9 cellular contexts compared by ENCODE assay signal in genomic region chr10:23362879-23363787, GRCh38. TPM values are rescaled to one million over a fixed set of nuclear protein-coding genes. Genes with fewer than 3 reads are reported as not detected.
DNase-seq lines count a peak whose midpoint lies in the region; ATAC-seq, FAIRE-seq and TF ChIP-seq lines count a peak whose summit lies in the region.
"Had no signal": no experiment of that assay in that cellular context is flagged by ENCODE, and none has a peak within 500 bp of the region (broad histone marks: within the 10 kb centered on the region; RNA-seq: fewer than 3 reads in every experiment).

No MANE protein-coding gene starts in this region.

- H3K27ac ChIP-seq in OCI-LY3 (ENCODE audit: low read length) (peak overlapping the region; percentile 33; the same call in 1 of the 2 replicates), small intestine (ENCODE audit: low read depth in 1 of 2, low read length in 1 of 2) (no peak overlapping the region)

- H3K36me3 ChIP-seq in OCI-LY3 (replicated peaks; ENCODE audit: low read depth, low read length) (no peaks in the 10 kb centered on the region), small intestine (ENCODE audit: control insufficient read depth in 2 of 2, insufficient read depth in 2 of 2, low read length in 2 of 2) (no peaks in the 10 kb centered on the region), HAP-1 (replicated peaks) (no peaks in the 10 kb centered on the region)

- H3K4me1 ChIP-seq in OCI-LY3 (ENCODE audit: low read length) (peaks cover 39% of the 10 kb centered on the region), small intestine (ENCODE audit: control insufficient read depth in 2 of 2, insufficient read depth in 1 of 2, low read depth in 1 of 2, low read length in 1 of 2) (peaks cover 4 to 7% of the 10 kb centered on the region in 2 donors), HAP-1 (no peaks in the 10 kb centered on the region)

- ATAC-seq in GM18517 (IDR thresholded peaks at IDR 0.05; ENCODE audit: unreplicated experiment) (peak; percentile 56), GM21786 (IDR thresholded peaks at IDR 0.05; ENCODE audit: unreplicated experiment) (peak; percentile 24)
- ATAC-seq: left colon had no signal

- H3K27me3 ChIP-seq in OCI-LY3 (ENCODE audit: low read depth, low read length), result no peaks in the 10 kb centered on the region
- no peaks in the 10 kb centered on the region for H3K27me3 ChIP-seq in small intestine (ENCODE audit: control insufficient read depth in 2 of 2, insufficient read depth in 2 of 2, low read length in 2 of 2)
- H3K27me3 ChIP-seq in HAP-1 (ENCODE audit: low read depth), result no peaks in the 10 kb centered on the region

- peak overlapping the region; percentile 68 for H3K4me2 ChIP-seq in OCI-LY3 (ENCODE audit: low read length)

- H3K4me3 ChIP-seq in OCI-LY3 (ENCODE audit: low read length) (peak overlapping the region; percentile 57), small intestine (ENCODE audit: low read depth in 1 of 2, low read length in 2 of 2) (no peak overlapping the region), HAP-1 (no peak overlapping the region)

- H2AFZ ChIP-seq in OCI-LY3 (ENCODE audit: low read depth, low read length), result peak overlapping the region; percentile 14; the same call in 1 of the 2 replicates

- H3K9me3 ChIP-seq in OCI-LY3 (ENCODE audit: insufficient read depth, low read length), result no peaks in the 10 kb centered on the region
- H3K9me3 ChIP-seq in small intestine (ENCODE audit: control insufficient read depth, low read depth), result no peaks in the 10 kb centered on the region
- no peaks in the 10 kb centered on the region for H3K9me3 ChIP-seq in HAP-1

- 56 to 72% (median 69%) methylated on average over 9 of the region's 9 CpGs for WGBS in small intestine, 3 donors

- TF ChIP-seq CTCF in OCI-LY3 (IDR thresholded peaks at IDR 0.05; ENCODE audit: low read depth, low read length), result no peak

- peak; percentile 39 for DNase-seq in effector CD4-positive, alpha-beta T cell
- DNase-seq in NCI-H1694 (lab: John Stamatoyannopoulos, UW) (no peak), small intestine (no peak), HAP-1 (ENCODE audit: low spot score in 2 of 2) (no peak), NCI-H1417 treated with DMSO at 0.1 percent for 48 hours (lab: John Stamatoyannopoulos, UW) (no peak)
- DNase-seq: left colon had no signal

- H4K20me1 ChIP-seq in OCI-LY3 (ENCODE audit: insufficient read depth, low read length), result no peaks in the 10 kb centered on the region

- no peak for FAIRE-seq in small intestine (lab: Jason Lieb, UNC)

- H3K9ac ChIP-seq in OCI-LY3 (ENCODE audit: low read length), result no peak overlapping the region; the same call in 1 of the 2 replicates

- in situ Hi-C loops in HAP-1 (cut with MboI; ENCODE audit: low sequenced_read_pairs), result no loop called here

- no peaks in the 10 kb centered on the region for H3K79me2 ChIP-seq in OCI-LY3 (ENCODE audit: low read length)

RNA-seq across cellular contexts. Expression of gene C10orf67, which starts 18.5 kb away (rescaled TPM):
- polyA plus RNA-seq in small intestine, result under 1 TPM in 1 of 3 donors, not detected in 2; 0.07 TPM
